8 cellular contexts compared by ENCODE assay signal in the genomic region with DNA sequence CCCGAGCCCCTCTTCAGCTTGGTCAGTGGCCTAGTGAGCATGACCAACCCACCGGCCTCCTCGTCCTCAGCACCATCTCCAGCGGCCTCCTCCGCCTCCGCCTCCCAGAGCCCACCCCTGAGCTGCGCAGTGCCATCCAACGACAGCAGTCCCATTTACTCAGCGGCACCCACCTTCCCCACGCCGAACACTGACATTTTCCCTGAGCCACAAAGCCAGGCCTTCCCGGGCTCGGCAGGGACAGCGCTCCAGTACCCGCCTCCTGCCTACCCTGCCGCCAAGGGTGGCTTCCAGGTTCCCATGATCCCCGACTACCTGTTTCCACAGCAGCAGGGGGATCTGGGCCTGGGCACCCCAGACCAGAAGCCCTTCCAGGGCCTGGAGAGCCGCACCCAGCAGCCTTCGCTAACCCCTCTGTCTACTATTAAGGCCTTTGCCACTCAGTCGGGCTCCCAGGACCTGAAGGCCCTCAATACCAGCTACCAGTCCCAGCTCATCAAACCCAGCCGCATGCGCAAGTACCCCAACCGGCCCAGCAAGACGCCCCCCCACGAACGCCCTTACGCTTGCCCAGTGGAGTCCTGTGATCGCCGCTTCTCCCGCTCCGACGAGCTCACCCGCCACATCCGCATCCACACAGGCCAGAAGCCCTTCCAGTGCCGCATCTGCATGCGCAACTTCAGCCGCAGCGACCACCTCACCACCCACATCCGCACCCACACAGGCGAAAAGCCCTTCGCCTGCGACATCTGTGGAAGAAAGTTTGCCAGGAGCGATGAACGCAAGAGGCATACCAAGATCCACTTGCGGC. TPM values are rescaled to one million over a fixed set of nuclear protein-coding genes. Genes with fewer than 3 reads are reported as not detected.
DNase-seq lines count a peak whose midpoint lies in the region; ATAC-seq, FAIRE-seq and TF ChIP-seq lines count a peak whose summit lies in the region.
"Had no signal": no experiment of that assay in that cellular context is flagged by ENCODE, and none has a peak within 500 bp of the region (broad histone marks: within the 10 kb centered on the region; RNA-seq: fewer than 3 reads in every experiment).

No MANE protein-coding gene starts in this region.

- TF ChIP-seq POLR2A in adrenal gland (IDR thresholded peaks at IDR 0.05): peak in 1 of 2 donors; percentile 42

- H3K36me3 ChIP-seq in HUES6 (ENCODE audit: control insufficient read depth, insufficient read depth, low read length) (peaks cover 16% of the 10 kb centered on the region), adrenal gland (replicated peaks in 1 of 2) (no peaks in the 10 kb centered on the region)

- no peaks in the 10 kb centered on the region for H3K9me3 Mint-ChIP-seq in stimulated activated naive B cell treated with anti-CD40 and anti-IgM and Interleukin-4, amounts not matched to agents 10 μg/mL and 1 μg/mL and 100 μg/mL, for 72 hours

- intact Hi-C loops in adrenal gland (cut with DNase I): no loop called here

- H3K4me3 Mint-ChIP-seq in stimulated activated naive B cell treated with anti-CD40 and anti-IgM and Interleukin-4, amounts not matched to agents 10 μg/mL and 1 μg/mL and 100 μg/mL, for 72 hours: peak overlapping the region; percentile 87 to 89

- H3K4me3 ChIP-seq in HUES6 (ENCODE audit: low read depth, low read length) (peak overlapping the region; percentile 85), adrenal gland (peak overlapping the region in 1 of 4 donors; percentile 81)

- H3K27ac Mint-ChIP-seq in stimulated activated naive B cell treated with anti-CD40 and anti-IgM and Interleukin-4, amounts not matched to agents 10 μg/mL and 1 μg/mL and 100 μg/mL, for 72 hours: no peak overlapping the region

- FAIRE-seq in HTR-8/SVneo (lab: Jason Lieb, UNC): no peak

- H3K4me1 ChIP-seq in HUES6 (ENCODE audit: control insufficient read depth, insufficient read depth, low read length) (peaks cover 12% of the 10 kb centered on the region), adrenal gland (replicated peaks in 1 of 2) (peaks cover 4 to 14% of the 10 kb centered on the region in 2 donors)

- H3K36me3 Mint-ChIP-seq in stimulated activated naive B cell treated with anti-CD40 and anti-IgM and Interleukin-4, amounts not matched to agents 10 μg/mL and 1 μg/mL and 100 μg/mL, for 72 hours: peaks cover 19 to 25% of the 10 kb centered on the region in 2 donors

- peak overlapping the region; percentile 89 for H3K9ac ChIP-seq in HUES6 (ENCODE audit: low read length)

- H3K9me3 ChIP-seq in HUES6 (ENCODE audit: control insufficient read depth, insufficient read depth, low read depth, low read length): no peaks in the 10 kb centered on the region
- H3K9me3 ChIP-seq in adrenal gland (replicated peaks in 1 of 3): no peaks in the 10 kb centered on the region

- TF ChIP-seq CTCF in adrenal gland (IDR thresholded peaks at IDR 0.05): no peak

- no peak for ATAC-seq in stimulated activated naive B cell treated with anti-CD40 and anti-IgM and Interleukin-4, amounts not matched to agents 10 μg/mL and 1 μg/mL and 100 μg/mL, for 72 hours (replicated peaks)

- H3K27me3 ChIP-seq in HUES6 (ENCODE audit: control insufficient read depth, insufficient read depth, low read length) (peaks cover 27% of the 10 kb centered on the region), adrenal gland (no peaks in the 10 kb centered on the region)

- H3K27me3 Mint-ChIP-seq in stimulated activated naive B cell treated with anti-CD40 and anti-IgM and Interleukin-4, amounts not matched to agents 10 μg/mL and 1 μg/mL and 100 μg/mL, for 72 hours: no peaks in the 10 kb centered on the region

- peak in 5 of 7 donors; percentile 49 to 74 (median 55) for DNase-seq in adrenal gland
- DNase-seq in iPS-NIHi7 (ENCODE audit: extremely low spot score): peak; percentile 5
- no peak for DNase-seq in stimulated activated naive B cell treated with anti-CD40 and anti-IgM and Interleukin-4, amounts not matched to agents 10 μg/mL and 1 μg/mL and 100 μg/mL, for 72 hours
- DNase-seq in iPS-NIHi11 (ENCODE audit: low spot score): no peak
- DNase-seq in NAMALWA (ENCODE audit: low spot score): no peak
- DNase-seq in HTR-8/SVneo (ENCODE audit: insufficient read length, low spot score): no peak
- DNase-seq: NCI-H2081 treated with DMSO at 0.1 percent for 48 hours had no signal

- WGBS in adrenal gland, 4 donors: 90 to 97% (median 96%) methylated on average over 39 to 45 of the region's 45 CpGs

- H3K4me1 Mint-ChIP-seq in stimulated activated naive B cell treated with anti-CD40 and anti-IgM and Interleukin-4, amounts not matched to agents 10 μg/mL and 1 μg/mL and 100 μg/mL, for 72 hours: peaks cover 29 to 41% of the 10 kb centered on the region in 2 donors

- H3K27ac ChIP-seq in HUES6 (ENCODE audit: low read depth, low read length): no peak overlapping the region
- peak overlapping the region in 1 of 5 donors; percentile 98 for H3K27ac ChIP-seq in adrenal gland

RNA-seq across cellular contexts. Expression of a gene that starts 1.8 kb away (rescaled TPM):
- total RNA-seq in adrenal gland: 100 to 1,000 TPM in 1 of 8 donors, 10 to 100 TPM in 6, 1 to 10 TPM in 1; 8.5 to 221 (median 52.6) TPM
- 10 to 100 TPM; 42.9 to 61.5 (median 59.8) TPM for polyA plus RNA-seq in adrenal gland

RNA-seq across cellular contexts. Expression of a gene that starts 28.2 kb away (rescaled TPM):
- 10 to 100 TPM in 1 of 8 donors, 1 to 10 TPM in 7; 2.4 to 14.3 (median 4.6) TPM for total RNA-seq in adrenal gland
- polyA plus RNA-seq in adrenal gland: 10 to 100 TPM in 2 of 3 donors, 1 to 10 TPM in 1; 9.1 to 39.7 (median 11.8) TPM

Comparison
In these comparisons a context has a peak if more than half of its experiments do, and no peak if none do; other contexts are left out.
1. DNase-seq: peak in adrenal gland (5 of 7) and iPS-NIHi7 (single experiment); none in stimulated activated naive B cell treated with anti-CD40 and anti-IgM and Interleukin-4, amounts not matched to agents 10 μg/mL and 1 μg/mL and 100 μg/mL, for 72 hours (single experiment), iPS-NIHi11 (single experiment), NAMALWA (single experiment) and HTR-8/SVneo (single experiment).